19 cellular contexts compared by ENCODE assay signal in the genomic region with DNA sequence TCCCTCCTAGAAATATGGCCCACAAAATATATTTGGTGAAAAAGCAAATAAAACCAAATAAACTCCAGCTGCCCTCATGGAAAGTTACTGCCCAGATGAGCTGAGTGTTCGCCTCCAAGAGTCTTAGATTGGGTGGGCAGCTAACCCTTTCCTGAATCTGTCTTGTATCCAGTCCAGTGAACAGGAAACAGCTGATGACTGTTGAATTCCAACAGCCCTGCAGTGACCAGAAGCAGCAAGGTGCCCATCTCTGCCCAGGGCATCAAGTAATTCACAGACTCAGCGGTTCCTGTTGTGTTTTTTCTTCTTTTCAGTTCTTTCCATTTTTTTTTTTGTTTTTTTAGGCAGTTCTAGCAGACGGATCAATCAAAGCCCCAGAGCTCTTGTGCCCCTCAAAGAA.
"Had no signal": no experiment of that assay in that cellular context is flagged by ENCODE, and none has a peak within 500 bp of the region (broad histone marks: within the 10 kb centered on the region; RNA-seq: fewer than 3 reads in every experiment).

No MANE protein-coding gene starts in this region.

- H3K4me2 ChIP-seq: SK-N-SH had no signal

- H3K9me2 ChIP-seq: SK-N-SH had no signal

- H3K9ac ChIP-seq: SK-N-SH had no signal

- H3K27ac ChIP-seq: RWPE1 had no signal

- DNase-seq: IMR-90, Kasumi-1, KG1, MV-4-11, NCI-H1092, NCI-H1105 treated with DMSO at 0.1 percent for 48 hours, NCI-H1417 treated with DMSO at 0.1 percent for 48 hours, NCI-H146, NCI-H1694 treated with DMSO at 0.1 percent for 48 hours, NCI-H1930, NCI-H2081, NCI-H2107, NCI-H2227 treated with DMSO at 0.1 percent for 48 hours, NCI-H524 treated with DMSO at 0.1 percent for 48 hours, NCI-H69, NCI-H774, SHP77, SK-N-SH had no signal
